14 cellular contexts compared by ENCODE assay signal in the genomic region with DNA sequence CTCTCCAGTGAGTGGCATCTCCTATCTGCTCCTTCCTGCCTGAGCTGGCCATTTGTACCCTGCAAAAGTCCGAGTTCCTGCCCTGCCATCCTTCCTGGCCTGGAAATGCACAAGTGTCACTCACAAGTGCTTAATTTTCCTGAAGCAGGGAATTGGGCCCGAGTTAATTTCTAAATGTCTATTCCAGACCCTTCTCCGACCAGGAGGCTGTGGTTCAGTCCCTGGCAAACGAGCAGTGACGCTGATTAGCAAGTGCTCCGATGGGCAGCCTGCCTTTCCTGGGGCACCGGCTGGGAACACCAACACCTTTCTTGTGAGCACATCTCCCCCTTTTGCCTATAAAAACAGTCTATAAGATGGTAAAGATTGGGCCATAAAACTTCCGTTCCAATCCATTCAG. TPM values are rescaled to one million over a fixed set of nuclear protein-coding genes. Genes with fewer than 3 reads are reported as not detected.
DNase-seq lines count a peak whose midpoint lies in the region; ATAC-seq, FAIRE-seq and TF ChIP-seq lines count a peak whose summit lies in the region.
"Had no signal": no experiment of that assay in that cellular context is flagged by ENCODE, and none has a peak within 500 bp of the region (broad histone marks: within the 10 kb centered on the region; RNA-seq: fewer than 3 reads in every experiment).

No MANE protein-coding gene starts in this region.

- ATAC-seq in HepG2 (no peak), right lobe of liver (no peak), GM21526 (IDR thresholded peaks at IDR 0.05; ENCODE audit: low FRiP score, unreplicated experiment) (no peak)
- ATAC-seq: activated T-cell treated with anti-CD3 and anti-CD28 coated beads, Interleukin-2, amount 50 U/mL, for 72 hours had no signal

- POLR2A ChIA-PET in HepG2 (lab: Yijun Ruan, JAX), result interaction anchor here (1.2 kb wide), 1 partner anchor 26 kb away, joined by 4 read pairs; no protein-coding TSS in a partner anchor

- in situ Hi-C loops in HepG2 (cut with HindIII; ENCODE audit: extremely low pct_ligation_motif_present, low pct_unique_long_range_greater_than_20kb), result no loop called here

- DNase-seq in HepG2 (ENCODE audit: low spot score) (no peak), right lobe of liver (no peak), nephron progenitor cell (no peak), vagina (ENCODE audit: extremely low spot score in 2 of 2) (no peak), NCI-H748 (lab: John Stamatoyannopoulos, UW; ENCODE audit: unreplicated experiment) (no peak), NCI-H2196 treated with DMSO at 0.1 percent for 48 hours (lab: John Stamatoyannopoulos, UW; ENCODE audit: unreplicated experiment) (no peak)
- DNase-seq: activated CD4-positive, alpha-beta T cell treated with anti-CD3 and anti-CD28 coated beads for 1 hour; activated T-cell treated with anti-CD3 and anti-CD28 coated beads, Interleukin-2, amount 50 U/mL, for 72 hours; DND-41; foreskin fibroblast; SW 1271 had no signal

- no peaks in the 10 kb centered on the region for H3K9me3 ChIP-seq in HepG2 (ENCODE audit: low read length)
- no peaks in the 10 kb centered on the region for H3K9me3 ChIP-seq in right lobe of liver
- no peaks in the 10 kb centered on the region for H3K9me3 ChIP-seq in vagina

- peaks cover 82% of the 10 kb centered on the region for H3K36me3 Mint-ChIP-seq in dendritic cell treated with granulocyte-macrophage colony-stimulating factor and Interleukin-4, amounts not matched to agents 40 ng/mL and 50 ng/mL, for 4 days (ENCODE audit: low read depth)
- H3K36me3 Mint-ChIP-seq in nephron progenitor cell (ENCODE audit: low read depth), result no peaks in the 10 kb centered on the region

- H3K27me3 Mint-ChIP-seq in dendritic cell treated with granulocyte-macrophage colony-stimulating factor and Interleukin-4, amounts not matched to agents 40 ng/mL and 50 ng/mL, for 4 days, result peaks cover 1% of the 10 kb centered on the region
- peaks cover 19% of the 10 kb centered on the region for H3K27me3 Mint-ChIP-seq in nephron progenitor cell (ENCODE audit: low read depth, poor library complexity)

- H3K9me3 Mint-ChIP-seq in dendritic cell treated with granulocyte-macrophage colony-stimulating factor and Interleukin-4, amounts not matched to agents 40 ng/mL and 50 ng/mL, for 4 days, result no peaks in the 10 kb centered on the region
- no peaks in the 10 kb centered on the region for H3K9me3 Mint-ChIP-seq in nephron progenitor cell
- H3K9me3 Mint-ChIP-seq: activated T-cell treated with anti-CD3 and anti-CD28 coated beads, Interleukin-2, amount 50 U/mL, for 72 hours had no signal

- TF ChIP-seq CTCF in HepG2 (CRISPR knock-in tag; IDR thresholded peaks at IDR 0.05), result no peak
- TF ChIP-seq CTCF in right lobe of liver (IDR thresholded peaks at IDR 0.05), result no peak
- no peak for TF ChIP-seq CTCF in nephron progenitor cell (IDR thresholded peaks at IDR 0.05)
- no peak for TF ChIP-seq CTCF in vagina (IDR thresholded peaks at IDR 0.05)

- H2AFZ ChIP-seq in HepG2 (ENCODE audit: low read length), result no peak overlapping the region

- no peak for TF ChIP-seq EP300 in HepG2 (IDR thresholded peaks at IDR 0.05; ENCODE audit: low read depth in 2 of 2, low read length in 2 of 2)
- no peak for TF ChIP-seq EP300 in HepG2 (CRISPR knock-in tag; IDR thresholded peaks at IDR 0.05; ENCODE audit: borderline replicate concordance)

- TF ChIP-seq POLR2A in HepG2 (IDR thresholded peaks at IDR 0.05; ENCODE audit: insufficient read depth in 1 of 2, low read depth in 2 of 2, low read length in 2 of 2) (no peak), right lobe of liver (IDR thresholded peaks at IDR 0.05) (no peak), vagina (IDR thresholded peaks at IDR 0.05) (no peak)

- H3K4me2 ChIP-seq in HepG2 (ENCODE audit: low read depth, low read length), result no peak overlapping the region

- peaks cover 2% of the 10 kb centered on the region; the same call in 1 of the 2 replicates for H4K20me1 ChIP-seq in HepG2 (ENCODE audit: insufficient read depth, low read length)

- peak overlapping the region; percentile 97 for H3K4me3 Mint-ChIP-seq in dendritic cell treated with granulocyte-macrophage colony-stimulating factor and Interleukin-4, amounts not matched to agents 40 ng/mL and 50 ng/mL, for 4 days
- peak overlapping the region; percentile 86 for H3K4me3 Mint-ChIP-seq in nephron progenitor cell

- no peak overlapping the region for H3K9ac ChIP-seq in HepG2 (ENCODE audit: insufficient read depth, low read depth, low read length)

- peaks cover 8% of the 10 kb centered on the region for H3K79me2 ChIP-seq in HepG2 (ENCODE audit: insufficient read depth, low read length)

- no peak overlapping the region for H3K27ac ChIP-seq in HepG2 (ENCODE audit: extremely low read length, insufficient read depth, low read length)
- no peak overlapping the region for H3K27ac ChIP-seq in right lobe of liver
- H3K27ac ChIP-seq in vagina, result peak overlapping the region; percentile 95

- WGBS in HepG2 (ENCODE audit: low lambda C conversion rate), result 80% methylated on average over 8 of the region's 8 CpGs
- WGBS in right lobe of liver (ENCODE audit: insufficient coverage, low coverage, low lambda C conversion rate, missing lambda C conversion rate), result 48% methylated on average over 2 of the region's 8 CpGs

- peaks cover 79% of the 10 kb centered on the region for H3K4me1 Mint-ChIP-seq in dendritic cell treated with granulocyte-macrophage colony-stimulating factor and Interleukin-4, amounts not matched to agents 40 ng/mL and 50 ng/mL, for 4 days (ENCODE audit: low read depth)
- H3K4me1 Mint-ChIP-seq in nephron progenitor cell, result peaks cover 80% of the 10 kb centered on the region

- H3K36me3 ChIP-seq in HepG2 (replicated peaks in 1 of 2; ENCODE audit: control insufficient read depth in 1 of 2, insufficient read depth in 2 of 2, low read length in 2 of 2) (no peaks in the 10 kb centered on the region), right lobe of liver (peaks cover 0 to 2% (median 0%) of the 10 kb centered on the region in 4 donors), vagina (no peaks in the 10 kb centered on the region)

- H3K4me1 ChIP-seq in HepG2 (ENCODE audit: insufficient read depth, low read length) (peaks cover 55% of the 10 kb centered on the region), right lobe of liver (peaks cover 0 to 17% (median 1%) of the 10 kb centered on the region in 4 donors), vagina (peaks cover 77% of the 10 kb centered on the region)

- H3K4me3 ChIP-seq in HepG2 (replicated peaks in 1 of 3; ENCODE audit: insufficient read depth in 1 of 3, low read depth in 2 of 3, low read length in 3 of 3) (no peak overlapping the region), right lobe of liver (no peak overlapping the region), vagina (peak overlapping the region in 1 of 2 donors; percentile 63)

- peak overlapping the region; percentile 98 for H3K27ac Mint-ChIP-seq in dendritic cell treated with granulocyte-macrophage colony-stimulating factor and Interleukin-4, amounts not matched to agents 40 ng/mL and 50 ng/mL, for 4 days
- no peak overlapping the region for H3K27ac Mint-ChIP-seq in nephron progenitor cell
- H3K27ac Mint-ChIP-seq: activated T-cell treated with anti-CD3 and anti-CD28 coated beads, Interleukin-2, amount 50 U/mL, for 72 hours had no signal

- FAIRE-seq in HepG2 (lab: Jason Lieb, UNC), result no peak
- FAIRE-seq: bronchial epithelial cell had no signal

- no peak for TF ChIP-seq RAD21 in HepG2 (CRISPR knock-in tag; IDR thresholded peaks at IDR 0.05)

- H3K27me3 ChIP-seq in HepG2 (ENCODE audit: control insufficient read depth in 1 of 2, insufficient read depth in 2 of 2, low read length in 2 of 2) (peaks cover 10 to 20% of the 10 kb centered on the region in 2 experiments; a peak in 4 of 5 replicates), right lobe of liver (no peaks in the 10 kb centered on the region), vagina (no peaks in the 10 kb centered on the region)

- CTCF ChIA-PET in HepG2 (lab: Yijun Ruan, JAX; ENCODE audit: low intra/inter-chr PET ratio, low total read pairs), result no interaction called here

- intact Hi-C loops in HepG2 (cut with micrococcal nuclease; ENCODE audit: unreplicated experiment), result loop anchor here (5.0 kb wide), 1 partner anchor 195 kb away; no protein-coding TSS in a partner anchor
- intact Hi-C loops in right lobe of liver (cut with DNase I), result no loop called here
- intact Hi-C loops in dendritic cell treated with granulocyte-macrophage colony-stimulating factor and Interleukin-4, amounts not matched to agents 40 ng/mL and 50 ng/mL, for 4 days (cut with micrococcal nuclease), result loop anchor here (2.0 to 5.0 kb wide), 2 partner anchors 55 to 94 kb away; no protein-coding TSS in a partner anchor
- intact Hi-C loops in vagina (cut with DNase I), result no loop called here

- TSS peak; percentile 35 for BruUV-seq in HepG2 (replicated peaks; lab: Mats Ljungman, UMichigan)

TF ChIP-seq in HepG2, 621 proteins besides CTCF, POLR2A, EP300 and RAD21 (continues in another document):
- TF ChIP-seq ZNF816 (CRISPR knock-in tag; IDR thresholded peaks at IDR 0.05; ENCODE audit: borderline replicate concordance) (no peak), HOXA5 (CRISPR knock-in tag; IDR thresholded peaks at IDR 0.05) (no peak), ZNF776 (CRISPR knock-in tag; IDR thresholded peaks at IDR 0.05) (no peak)

RNA-seq across cellular contexts. Expression of a gene that starts 1.7 kb away (rescaled TPM):
- total RNA-seq in HepG2 (2016; rRNA removed; fragmentation: Illumina TruSeq; extraction: Trizol), result 13.1 and 17.6 TPM in 2 replicates
- 7.1 and 7.6 TPM in 2 replicates for total RNA-seq in HepG2 (2016; cell fraction: cytosol; rRNA removed; fragmentation: Illumina TruSeq; extraction: Trizol; ENCODE audit: low read depth)
- total RNA-seq in HepG2 (2016; cell fraction: insoluble cytoplasmic fraction; rRNA removed; fragmentation: Illumina TruSeq; extraction: Trizol), result 12.0 and 17.3 TPM in 2 replicates
- 23.3 and 25.2 TPM in 2 replicates for total RNA-seq in HepG2 (2016; cell fraction: membrane; rRNA removed; fragmentation: Illumina TruSeq; extraction: Trizol)
- total RNA-seq in HepG2 (2016; cell fraction: nucleus; rRNA removed; fragmentation: Illumina TruSeq; extraction: Trizol), result 17.5 and 21.7 TPM in 2 replicates
- 6.8 and 7.2 TPM in 2 replicates for polyA plus RNA-seq in HepG2 (2011; rRNA removed)
- polyA plus RNA-seq in HepG2 (2011; cell fraction: cytosol; rRNA removed), result 5.4 and 6.5 TPM in 2 replicates
- 9.1 and 9.3 TPM in 2 replicates for polyA plus RNA-seq in HepG2 (2011; cell fraction: nucleus; rRNA removed)
- 2.7 and 4.8 TPM in 2 replicates for polyA plus RNA-seq in HepG2 (2012)
- 20.1 and 21.9 TPM in 2 replicates for polyA plus RNA-seq in HepG2 (2016; cell fraction: cytosol; fragmentation: Illumina TruSeq; extraction: Trizol; ENCODE audit: low read depth)
- 23.3 and 30.2 TPM in 2 replicates for polyA plus RNA-seq in HepG2 (2016; cell fraction: insoluble cytoplasmic fraction; fragmentation: Illumina TruSeq; extraction: Trizol; ENCODE audit: low read depth)
- 44.9 and 45.6 TPM in 2 replicates for polyA plus RNA-seq in HepG2 (2016; cell fraction: membrane; fragmentation: Illumina TruSeq; extraction: Trizol; ENCODE audit: low read depth)
- polyA plus RNA-seq in HepG2 (2016; cell fraction: nucleus; fragmentation: Illumina TruSeq; extraction: Trizol; ENCODE audit: insufficient read depth, low read depth), result 53.5 and 55.1 TPM in 2 replicates
- polyA minus RNA-seq in HepG2 (2011; rRNA and poly(A)+ RNA removed; ENCODE audit: low replicate concordance), result 0.05 and 6.2 TPM in 2 replicates
- 2.5 and 3.8 TPM in 2 replicates for polyA minus RNA-seq in HepG2 (2011; cell fraction: cytosol; rRNA and poly(A)+ RNA removed)
- polyA minus RNA-seq in HepG2 (2011; cell fraction: nucleus; rRNA and poly(A)+ RNA removed), result 2.4 and 2.6 TPM in 2 replicates
- total RNA-seq in right lobe of liver, result 10 to 100 TPM; 26.8 to 42.7 (median 34.8) TPM
- 52.3 TPM for total RNA-seq in vagina

Comparison
In these comparisons a context has a peak if more than half of its experiments do, and no peak if none do; other contexts are left out.
1. intact Hi-C loops: an anchor here in HepG2 (5.0 kb wide) and dendritic cell treated with granulocyte-macrophage colony-stimulating factor and Interleukin-4, amounts not matched to agents 40 ng/mL and 50 ng/mL, for 4 days (2.0 to 5.0 kb wide); none called in right lobe of liver and vagina.